3 cellular contexts compared by ENCODE assay signal in genomic region chr16:79726902-79727301, GRCh38.
TF ChIP-seq lines count a peak whose summit lies in the region.

No MANE protein-coding gene starts in this region.

TF ChIP-seq in A549, 52 proteins besides CTCF, POLR2A, EP300 and RAD21 (continued from another document):
- TF ChIP-seq KDM5A (IDR thresholded peaks at IDR 0.05): no peak
- no peak for TF ChIP-seq ESRRA (IDR thresholded peaks at IDR 0.05; ENCODE audit: borderline replicate concordance, low read length)
- TF ChIP-seq ZSCAN20 (CRISPR knock-in tag; IDR thresholded peaks at IDR 0.05): no peak
- TF ChIP-seq MAFK (IDR thresholded peaks at IDR 0.05; ENCODE audit: partially characterized antibody): peak; percentile 94

TF ChIP-seq in IMR-90, 13 proteins besides CTCF, POLR2A, EP300 and RAD21:
- TF ChIP-seq RCOR1 (IDR thresholded peaks at IDR 0.05; ENCODE audit: insufficient replicate concordance, low read length) (no peak), MAFK (IDR thresholded peaks at IDR 0.05; ENCODE audit: low read depth, low read length) (peak; percentile 85), RFX5 (IDR thresholded peaks at IDR 0.05; ENCODE audit: low read depth, low read length) (no peak), CEBPB (IDR thresholded peaks at IDR 0.05; ENCODE audit: low read depth, low read length) (no peak), ELK1 (IDR thresholded peaks at IDR 0.05; ENCODE audit: borderline replicate concordance, low read depth, low read length) (no peak), MXI1 (IDR thresholded peaks at IDR 0.05; ENCODE audit: borderline replicate concordance, low read depth, low read length) (no peak), USF2 (IDR thresholded peaks at IDR 0.05; ENCODE audit: low read depth, low read length) (no peak)

TF ChIP-seq in K562, 482 proteins besides CTCF, POLR2A, EP300 and RAD21:
- TF ChIP-seq ETV6 (IDR thresholded peaks at IDR 0.05; ENCODE audit: borderline replicate concordance in 1 of 2, low read depth in 2 of 2, low read length in 1 of 2) (no peak), ETV6 (CRISPR knock-in tag; IDR thresholded peaks at IDR 0.05; ENCODE audit: borderline replicate concordance) (no peak), ZNF316 (IDR thresholded peaks at IDR 0.05) (peak; percentile 92), MAFF (IDR thresholded peaks at IDR 0.05; ENCODE audit: low read length) (peak; percentile 81), CTCFL (IDR thresholded peaks at IDR 0.05; ENCODE audit: borderline replicate concordance, insufficient read depth, low read depth, low read length, poor library complexity, severe bottlenecking) (no peak), C11orf30 (IDR thresholded peaks at IDR 0.05; ENCODE audit: low read depth) (peak; percentile 85), MAFK (IDR thresholded peaks at IDR 0.05; ENCODE audit: low read length) (peak; percentile 84), MAFG (tag; conservative IDR thresholded peaks at IDR 0.05) (peak; percentile 88)
